ENCODE assay signal across 8 cellular contexts in the genomic region with DNA sequence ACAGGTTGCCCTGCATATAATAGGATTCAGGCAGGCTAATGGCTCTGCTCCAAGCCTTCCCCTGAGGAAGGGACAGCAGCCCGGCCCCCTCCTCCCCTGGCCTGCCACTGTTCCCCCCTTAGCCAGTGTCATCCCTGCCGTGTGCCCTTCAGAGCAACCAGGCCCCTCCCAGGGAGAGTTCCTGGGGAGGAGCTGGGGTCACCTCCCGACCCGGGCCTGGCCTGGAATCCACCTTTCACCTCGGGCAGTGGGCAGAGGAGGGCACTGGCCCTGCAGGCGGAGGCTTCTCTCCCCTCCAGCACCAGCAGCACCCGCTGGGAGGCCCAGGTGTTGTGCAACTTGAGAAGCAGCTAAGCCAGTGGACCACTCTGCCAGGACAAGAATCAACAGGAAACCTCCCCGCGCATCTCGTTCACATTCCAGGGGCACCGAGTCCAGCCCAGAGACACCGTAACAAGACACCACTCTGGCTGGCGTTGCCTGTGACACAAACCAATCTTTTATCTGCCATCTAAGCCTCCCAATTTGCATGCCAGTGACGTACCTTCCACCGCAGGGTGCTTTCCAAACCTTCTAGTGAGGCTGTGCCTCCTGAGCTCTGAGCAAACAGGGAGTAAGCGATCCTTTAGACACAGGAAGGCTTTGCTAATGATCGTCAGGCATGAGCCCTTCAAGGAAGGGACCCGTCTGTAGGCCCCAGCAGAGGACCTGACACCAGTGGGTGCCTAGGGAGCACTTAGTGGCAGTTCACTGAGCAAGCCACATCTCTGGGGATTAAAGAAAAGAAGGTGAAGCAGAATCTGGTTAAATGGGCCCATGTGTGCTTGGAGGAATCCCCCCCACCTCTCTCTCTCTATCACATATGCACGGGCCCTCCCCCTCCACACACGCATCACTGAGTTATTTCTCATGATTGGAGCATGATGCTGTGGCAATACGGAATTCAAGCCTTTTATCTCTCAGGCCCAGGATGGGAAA.
A peak's percentile ranks its signal among the peaks of the same experiment; 100 is the strongest.
DNase-seq lines count a peak whose midpoint lies in the region; ATAC-seq and TF ChIP-seq lines count a peak whose summit lies in the region.

No MANE protein-coding gene starts in this region.

- peaks cover 0 to 51% of the 10 kb centered on the region in 2 donors for H3K27me3 Mint-ChIP-seq in effector memory CD8-positive, alpha-beta T cell
- peaks cover 21% of the 10 kb centered on the region for H3K27me3 Mint-ChIP-seq in osteocyte (ENCODE audit: unreplicated experiment)

- H3K4me3 Mint-ChIP-seq in effector memory CD8-positive, alpha-beta T cell, result no peak overlapping the region
- H3K4me3 Mint-ChIP-seq in osteocyte (ENCODE audit: unreplicated experiment), result no peak overlapping the region

- TF ChIP-seq CTCF in GM10266 (IDR thresholded peaks at IDR 0.05; ENCODE audit: control insufficient read depth, insufficient read depth, low read depth, missing control alignments) (no peak), osteocyte (IDR thresholded peaks at IDR 0.05) (no peak)

- no peak overlapping the region for H3K4me3 ChIP-seq in MG63

- ATAC-seq in effector memory CD8-positive, alpha-beta T cell (replicated peaks), result peak; percentile 61

- H3K27ac Mint-ChIP-seq in effector memory CD8-positive, alpha-beta T cell, result peak overlapping the region in 1 of 2 donors; percentile 16
- peak overlapping the region; percentile 85 for H3K27ac Mint-ChIP-seq in osteocyte (ENCODE audit: unreplicated experiment)

- H3K4me1 Mint-ChIP-seq in effector memory CD8-positive, alpha-beta T cell (ENCODE audit: low read depth in 2 of 2), result no peaks in the 10 kb centered on the region
- H3K4me1 Mint-ChIP-seq in osteocyte (ENCODE audit: unreplicated experiment), result peaks cover 45% of the 10 kb centered on the region

- H3K9me3 Mint-ChIP-seq in effector memory CD8-positive, alpha-beta T cell, result peaks cover 0 to 2% of the 10 kb centered on the region in 2 donors
- peaks cover 5% of the 10 kb centered on the region for H3K9me3 Mint-ChIP-seq in osteocyte (ENCODE audit: unreplicated experiment)

- H3K27me3 ChIP-seq in MG63, result no peaks in the 10 kb centered on the region

- DNase-seq in GM10266 (ENCODE audit: extremely low spot score), result peak; percentile 85
- DNase-seq in GOT3 (lab: John Stamatoyannopoulos, UW), result peak; percentile 42
- peak; percentile 99 for DNase-seq in MG63
- peak in 3 of 5 donors; percentile 34 to 69 (median 36) for DNase-seq in T-helper 1 cell
- no peak for DNase-seq in effector memory CD8-positive, alpha-beta T cell
- peak; percentile 88 for DNase-seq in osteocyte (ENCODE audit: extremely low spot score, unreplicated experiment)
- DNase-seq in Ammon's horn (ENCODE audit: low spot score), result no peak
- DNase-seq in HUDEP-2 (lab: John Stamatoyannopoulos, UW; ENCODE audit: unreplicated experiment in 76 of 76), result no peak

- H3K36me3 ChIP-seq in MG63, result no peaks in the 10 kb centered on the region

- peaks cover 3% of the 10 kb centered on the region for H3K36me3 Mint-ChIP-seq in effector memory CD8-positive, alpha-beta T cell (ENCODE audit: insufficient read depth)
- peaks cover 4% of the 10 kb centered on the region for H3K36me3 Mint-ChIP-seq in osteocyte (ENCODE audit: unreplicated experiment)

- H3K9me3 ChIP-seq in MG63, result 0 out of 2 replicates have a peak, but pooled peaks cover 3% of the 10 kb centered on the region

Comparison
In these comparisons a context has a peak if more than half of its experiments do, and no peak if none do; other contexts are left out.
1. DNase-seq: peak in GM10266 (single experiment), GOT3 (single experiment), MG63 (single experiment), T-helper 1 cell (3 of 5) and osteocyte (single experiment); none in effector memory CD8-positive, alpha-beta T cell (0 of 3), Ammon's horn (single experiment) and HUDEP-2 (0 of 76).